Comparison of ENCODE assay signal across 18 cellular contexts in genomic region chr6:11909696-11910132, GRCh38.
DNase-seq lines count a peak whose midpoint lies in the region; ATAC-seq, FAIRE-seq and TF ChIP-seq lines count a peak whose summit lies in the region.
"Had no signal": no experiment of that assay in that cellular context is flagged by ENCODE, and none has a peak within 500 bp of the region (broad histone marks: within the 10 kb centered on the region; RNA-seq: fewer than 3 reads in every experiment).

No MANE protein-coding gene starts in this region.

- no peak overlapping the region for H2AFZ ChIP-seq in keratinocyte (ENCODE audit: control insufficient read depth, low read length)

- peak; percentile 26 for DNase-seq in A172 (ENCODE audit: low spot score)
- peak; percentile 24 for DNase-seq in HCEC 1CT
- peak; percentile 56 for DNase-seq in astrocyte of the spinal cord (ENCODE audit: low read depth, low spot score)
- no peak for DNase-seq in keratinocyte (ENCODE audit: low read depth, low spot score)
- DNase-seq in stimulated activated CD4-positive, alpha-beta T cell treated with anti-CD3 and anti-CD28 coated beads, Interleukin-4, amount 100 ng/mL, for 1 hour = no peak
- DNase-seq in NCI-H748 treated with DMSO at 0.1 percent for 48 hours (lab: John Stamatoyannopoulos, UW) = no peak
- no peak for DNase-seq in stimulated activated naive CD4-positive, alpha-beta T cell treated with Interleukin-2 at 50 U/mL for 16 hours (lab: John Stamatoyannopoulos, UW)
- DNase-seq: activated effector memory CD4-positive, alpha-beta T cell treated with Interleukin-2 at 50 U/mL for 16 hours; endodermal cell; KBM-7; natural killer cell; NCI-H1092; NCI-H510A treated with DMSO at 0.1 percent for 48 hours; posterior cingulate gyrus; substantia nigra had no signal

- TF ChIP-seq CTCF in astrocyte of the spinal cord (IDR thresholded peaks at IDR 0.05; ENCODE audit: low read depth, low read length) = no peak
- TF ChIP-seq CTCF in keratinocyte (optimal IDR thresholded peaks at IDR 0.05 in 1 of 3, IDR thresholded peaks at IDR 0.05 in 1 of 3, conservative IDR thresholded peaks at IDR 0.05 in 1 of 3; ENCODE audit: extremely low read depth in 1 of 3, insufficient read depth in 2 of 3, low read length in 3 of 3) = no peak

- H3K27ac ChIP-seq in keratinocyte (ENCODE audit: control insufficient read depth, insufficient read depth, low read length) = no peak overlapping the region

- no peaks in the 10 kb centered on the region for H4K20me1 ChIP-seq in keratinocyte (ENCODE audit: control insufficient read depth, extremely low read depth, insufficient read depth, low read length)

- dilution Hi-C loops in keratinocyte (cut with MboI; ENCODE audit: extremely low pct_ligation_motif_present, low sequenced_read_pairs) = no loop called here

- peak; percentile 13 for FAIRE-seq in keratinocyte (lab: Jason Lieb, UNC)
- FAIRE-seq: A204.1, islet of Langerhans had no signal

- no peak overlapping the region for H3K4me3 ChIP-seq in astrocyte of the spinal cord (ENCODE audit: low read depth, low read length)
- no peak overlapping the region for H3K4me3 ChIP-seq in keratinocyte (ENCODE audit: control insufficient read depth in 2 of 3, extremely low read depth in 1 of 3, insufficient read depth in 2 of 3, low read depth in 1 of 3, low read length in 3 of 3)

- no peak overlapping the region for H3K4me2 ChIP-seq in keratinocyte (ENCODE audit: control insufficient read depth, extremely low read depth, insufficient read depth, low read depth, low read length)

- H3K79me2 ChIP-seq in keratinocyte (ENCODE audit: control insufficient read depth, insufficient read depth, low read length) = no peaks in the 10 kb centered on the region

- H3K9me3 ChIP-seq in keratinocyte (ENCODE audit: control insufficient read depth, low read depth, low read length) = no peaks in the 10 kb centered on the region

- no peaks in the 10 kb centered on the region for H3K36me3 ChIP-seq in keratinocyte (ENCODE audit: control insufficient read depth in 2 of 2, extremely low read depth in 1 of 2, insufficient read depth in 2 of 2, low read length in 2 of 2)

- in situ Hi-C loops in astrocyte of the spinal cord (cut with HindIII; ENCODE audit: low sequenced_read_pairs) = no loop called here

- no peaks in the 10 kb centered on the region for H3K4me1 ChIP-seq in keratinocyte (ENCODE audit: control insufficient read depth, extremely low read depth, insufficient read depth, low read length)

- no peaks in the 10 kb centered on the region for H3K27me3 ChIP-seq in keratinocyte (ENCODE audit: control insufficient read depth, extremely low read depth, insufficient read depth, low read length)

- H3K9ac ChIP-seq in keratinocyte (ENCODE audit: control insufficient read depth, extremely low read depth, insufficient read depth, low read length) = no peak overlapping the region

- no peaks in the 10 kb centered on the region for H3K9me1 ChIP-seq in keratinocyte (ENCODE audit: control insufficient read depth, extremely low read depth, insufficient read depth, low read length)

- no peak for ATAC-seq in HG03520 (IDR thresholded peaks at IDR 0.05; ENCODE audit: unreplicated experiment)
- ATAC-seq: natural killer cell had no signal

Comparison
In these comparisons a context has a peak if more than half of its experiments do, and no peak if none do; other contexts are left out.
1. DNase-seq: peak in A172 (single experiment), HCEC 1CT (single experiment) and astrocyte of the spinal cord (single experiment); none in keratinocyte (single experiment), stimulated activated CD4-positive, alpha-beta T cell treated with anti-CD3 and anti-CD28 coated beads, Interleukin-4, amount 100 ng/mL, for 1 hour (single experiment), NCI-H748 treated with DMSO at 0.1 percent for 48 hours (single experiment) and stimulated activated naive CD4-positive, alpha-beta T cell treated with Interleukin-2 at 50 U/mL for 16 hours (single experiment).